ENCODE assay signal across 18 cellular contexts in the genomic region with DNA sequence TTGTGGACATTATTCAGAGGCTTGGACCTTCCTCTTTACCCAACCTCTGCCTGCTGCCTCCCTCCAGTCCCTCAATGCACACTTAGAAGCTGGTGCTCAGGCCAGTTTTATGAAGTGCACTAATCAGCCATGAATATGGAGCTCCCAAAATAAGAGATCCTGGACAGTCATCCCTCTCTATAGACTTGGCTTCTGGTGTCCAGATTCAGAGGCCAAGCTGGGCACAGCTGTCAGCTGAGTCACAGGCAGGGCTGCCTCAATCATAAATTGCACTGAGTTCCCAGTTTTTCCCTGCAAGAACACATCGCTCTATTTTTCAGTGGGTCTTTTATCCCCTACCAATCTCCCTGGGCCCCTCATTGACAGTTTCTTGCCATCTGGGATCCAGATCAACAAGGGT.
A peak's percentile ranks its signal among the peaks of the same experiment; 100 is the strongest.
DNase-seq lines count a peak whose midpoint lies in the region; TF ChIP-seq lines count a peak whose summit lies in the region.
"Had no signal": no experiment of that assay in that cellular context is flagged by ENCODE, and none has a peak within 500 bp of the region (broad histone marks: within the 10 kb centered on the region; RNA-seq: fewer than 3 reads in every experiment).

No MANE protein-coding gene starts in this region.

- no peak overlapping the region for H2BK5ac ChIP-seq in trophoblast cell (ENCODE audit: low read depth, low read length, poor library complexity)

- H3K4me1 ChIP-seq in trophoblast cell (ENCODE audit: control insufficient read depth in 1 of 2, insufficient read depth in 2 of 2, low read length in 2 of 2): no peaks in the 10 kb centered on the region

- H4K91ac ChIP-seq in trophoblast cell (ENCODE audit: low read depth, low read length): no peak overlapping the region

- H3K14ac ChIP-seq in trophoblast cell (ENCODE audit: low read length): no peak overlapping the region

- no peak for TF ChIP-seq CTCF in RWPE1 (conservative IDR thresholded peaks at IDR 0.05; ENCODE audit: low read depth)

- DNase-seq in AG08395 (ENCODE audit: low spot score) (peak; percentile 62), LHCN-M2 (ENCODE audit: low read depth) (peak; percentile 20), epidermal melanocyte (ENCODE audit: insufficient read length, low spot score) (peak; percentile 49), myocyte (ENCODE audit: low read depth) (peak; percentile 41), trophoblast cell (no peak), NCI-H1694 treated with DMSO at 0.1 percent for 48 hours (lab: John Stamatoyannopoulos, UW) (no peak), RWPE1 (ENCODE audit: low spot score) (no peak)
- no peak for DNase-seq in activated CD4-positive, CD25-positive, alpha-beta regulatory T cell (lab: John Stamatoyannopoulos, UW)
- DNase-seq: ACHN; CD8-positive, alpha-beta T cell; HFFc6; KG1; MM.1S; NCI-H1930; NCI-H524; NK-92 treated with Interleukin-12 subunit alpha and Interleukin-12 subunit beta, amount 100 ng/mL, for 24 hours; OCI-M1 had no signal

- no peaks in the 10 kb centered on the region for H3K79me2 ChIP-seq in trophoblast cell (ENCODE audit: control insufficient read depth, insufficient read depth, low read length, poor library complexity)

- no peak overlapping the region for H3K23ac ChIP-seq in trophoblast cell (ENCODE audit: low read length)

- H3K79me1 ChIP-seq in trophoblast cell (ENCODE audit: low read length): no peaks in the 10 kb centered on the region

- no CpG with 5 or more reads among the region's 1 CpG for WGBS in trophoblast cell (ENCODE audit: extremely low coverage, insufficient coverage, insufficient read length)

- H3K18ac ChIP-seq in trophoblast cell (ENCODE audit: low read length): no peak overlapping the region

- no peak overlapping the region for H2AK5ac ChIP-seq in trophoblast cell (ENCODE audit: low read length)

- no peak overlapping the region for H3K9ac ChIP-seq in trophoblast cell (ENCODE audit: low read length)

- no peak overlapping the region for H2BK12ac ChIP-seq in trophoblast cell (ENCODE audit: low read length)

- no peak overlapping the region for H3K4me2 ChIP-seq in trophoblast cell (ENCODE audit: low read length)

- peaks cover 3% of the 10 kb centered on the region for H3K27me3 ChIP-seq in trophoblast cell (ENCODE audit: insufficient read depth, low read length)

- H3K4me3 ChIP-seq in trophoblast cell (ENCODE audit: low read depth, low read length): no peak overlapping the region
- H3K4me3 ChIP-seq: SK-N-MC had no signal

- H3K36me3 ChIP-seq in trophoblast cell (ENCODE audit: control insufficient read depth in 1 of 2, insufficient read depth in 2 of 2, low read length in 2 of 2): no peaks in the 10 kb centered on the region

- no peak overlapping the region for H2AFZ ChIP-seq in trophoblast cell (ENCODE audit: insufficient read depth, low read length, poor library complexity)

- H3K9me3 ChIP-seq in trophoblast cell (ENCODE audit: insufficient read depth, low read depth, low read length): no peaks in the 10 kb centered on the region

- H3K4ac ChIP-seq in trophoblast cell (ENCODE audit: low read depth, low read length): no peak overlapping the region

- H4K8ac ChIP-seq in trophoblast cell (ENCODE audit: low read depth, low read length): no peak overlapping the region

- no peak overlapping the region for H4K12ac ChIP-seq in trophoblast cell (ENCODE audit: low read depth, low read length)

- POLR2A ChIA-PET in RWPE1 (lab: Yijun Ruan, JAX; ENCODE audit: low non-redundant PET): no interaction called here

- no peak overlapping the region for H2BK120ac ChIP-seq in trophoblast cell (ENCODE audit: insufficient read depth, low read length, poor library complexity)

- no peak overlapping the region for H3K27ac ChIP-seq in trophoblast cell (ENCODE audit: low read depth, low read length)
- H3K27ac ChIP-seq in RWPE1: no peak overlapping the region
- H3K27ac ChIP-seq: SK-N-MC had no signal

- CTCF ChIA-PET in RWPE1 (lab: Yijun Ruan, JAX): no interaction called here

Comparison
In these comparisons a context has a peak if more than half of its experiments do, and no peak if none do; other contexts are left out.
1. DNase-seq: peak in AG08395 (single experiment), LHCN-M2 (single experiment), epidermal melanocyte (single experiment) and myocyte (single experiment); none in trophoblast cell (0 of 2), NCI-H1694 treated with DMSO at 0.1 percent for 48 hours (single experiment), activated CD4-positive, CD25-positive, alpha-beta regulatory T cell (0 of 4) and RWPE1 (single experiment).